Comparison of ENCODE assay signal across 1 cellular context in the genomic region with DNA sequence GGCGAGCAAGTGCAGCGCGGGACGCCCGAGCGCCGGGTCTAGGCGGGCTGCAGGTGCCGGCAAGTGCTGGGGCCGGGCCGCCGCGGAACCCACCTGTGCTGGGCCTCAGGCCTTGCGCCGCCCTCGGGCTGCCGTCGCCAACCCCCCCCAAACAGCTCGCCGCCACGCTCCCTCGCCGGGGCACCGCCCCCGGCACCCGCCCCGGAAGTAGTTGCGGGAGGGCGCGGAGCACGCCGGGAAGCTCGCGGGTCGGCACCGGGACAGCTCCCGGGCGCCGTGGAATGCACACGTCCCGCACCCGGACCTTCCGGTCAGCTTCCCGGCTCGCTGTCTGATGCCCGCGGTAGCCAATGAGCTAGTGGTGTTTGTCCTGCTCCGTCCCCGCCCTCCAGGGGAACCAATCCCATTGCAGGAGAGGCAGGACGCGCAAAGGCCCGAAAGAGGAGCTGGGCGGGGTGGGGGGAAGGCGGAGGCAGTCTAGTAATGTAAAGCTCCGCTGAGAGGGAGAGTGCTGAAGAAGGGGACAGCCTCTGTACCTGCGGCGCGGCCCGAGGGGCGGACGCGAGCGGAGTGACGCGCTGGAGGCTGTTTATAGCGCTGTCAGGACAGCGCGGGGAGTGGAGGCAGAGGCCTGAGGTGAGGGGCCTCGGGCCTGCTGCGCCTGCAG.
TF ChIP-seq lines count a peak whose summit lies in the region.

Gene ANKS3, minus strand, starts transcription at position 209 of the 667 bp plus-strand sequence. CDS start 4,122 bp downstream, outside the sequence.
Gene DNAAF8, plus strand, starts transcription at position 475 of the 667 bp plus-strand sequence. CDS start 1,978 bp downstream, outside the sequence.

TF ChIP-seq in HepG2, 621 proteins besides CTCF, POLR2A, EP300 and RAD21 (continued from another document and continues in another):
- TF ChIP-seq, protein P1, sequence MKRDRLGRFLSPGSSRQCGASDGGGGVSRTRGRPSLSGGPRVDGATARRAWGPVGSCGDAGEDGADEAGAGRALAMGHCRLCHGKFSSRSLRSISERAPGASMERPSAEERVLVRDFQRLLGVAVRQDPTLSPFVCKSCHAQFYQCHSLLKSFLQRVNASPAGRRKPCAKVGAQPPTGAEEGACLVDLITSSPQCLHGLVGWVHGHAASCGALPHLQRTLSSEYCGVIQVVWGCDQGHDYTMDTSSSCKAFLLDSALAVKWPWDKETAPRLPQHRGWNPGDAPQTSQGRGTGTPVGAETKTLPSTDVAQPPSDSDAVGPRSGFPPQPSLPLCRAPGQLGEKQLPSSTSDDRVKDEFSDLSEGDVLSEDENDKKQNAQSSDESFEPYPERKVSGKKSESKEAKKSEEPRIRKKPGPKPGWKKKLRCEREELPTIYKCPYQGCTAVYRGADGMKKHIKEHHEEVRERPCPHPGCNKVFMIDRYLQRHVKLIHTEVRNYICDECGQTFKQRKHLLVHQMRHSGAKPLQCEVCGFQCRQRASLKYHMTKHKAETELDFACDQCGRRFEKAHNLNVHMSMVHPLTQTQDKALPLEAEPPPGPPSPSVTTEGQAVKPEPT (CRISPR knock-in tag; IDR thresholded peaks at IDR 0.05; ENCODE audit: low read depth) = 0 out of 2 replicates have a peak, but pooled peaks have one; percentile 72
- peak; percentile 83 for TF ChIP-seq ZC3H13 (CRISPR knock-in tag; IDR thresholded peaks at IDR 0.05)
- TF ChIP-seq, protein P2, sequence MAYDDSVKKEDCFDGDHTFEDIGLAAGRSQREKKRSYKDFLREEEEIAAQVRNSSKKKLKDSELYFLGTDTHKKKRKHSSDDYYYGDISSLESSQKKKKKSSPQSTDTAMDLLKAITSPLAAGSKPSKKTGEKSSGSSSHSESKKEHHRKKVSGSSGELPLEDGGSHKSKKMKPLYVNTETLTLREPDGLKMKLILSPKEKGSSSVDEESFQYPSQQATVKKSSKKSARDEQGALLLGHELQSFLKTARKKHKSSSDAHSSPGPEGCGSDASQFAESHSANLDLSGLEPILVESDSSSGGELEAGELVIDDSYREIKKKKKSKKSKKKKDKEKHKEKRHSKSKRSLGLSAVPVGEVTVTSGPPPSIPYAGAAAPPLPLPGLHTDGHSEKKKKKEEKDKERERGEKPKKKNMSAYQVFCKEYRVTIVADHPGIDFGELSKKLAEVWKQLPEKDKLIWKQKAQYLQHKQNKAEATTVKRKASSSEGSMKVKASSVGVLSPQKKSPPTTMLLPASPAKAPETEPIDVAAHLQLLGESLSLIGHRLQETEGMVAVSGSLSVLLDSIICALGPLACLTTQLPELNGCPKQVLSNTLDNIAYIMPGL (CRISPR knock-in tag; IDR thresholded peaks at IDR 0.05; ENCODE audit: borderline replicate concordance in 1 of 2, low read depth in 1 of 2) = peak; percentile 51 to 58; a peak in 1 of 4 replicates
- peak; percentile 85; the same call in 1 of the 2 replicates for TF ChIP-seq ZGPAT (CRISPR knock-in tag; IDR thresholded peaks at IDR 0.05)
- peak; percentile 100 for TF ChIP-seq ZNF639 (CRISPR knock-in tag; conservative IDR thresholded peaks at IDR 0.05)
- TF ChIP-seq ZNF460 (CRISPR knock-in tag; IDR thresholded peaks at IDR 0.05; ENCODE audit: borderline replicate concordance) = no peak
- TF ChIP-seq ZNF432 (CRISPR knock-in tag; IDR thresholded peaks at IDR 0.05; ENCODE audit: borderline replicate concordance) = no peak
- TF ChIP-seq, protein P3, sequence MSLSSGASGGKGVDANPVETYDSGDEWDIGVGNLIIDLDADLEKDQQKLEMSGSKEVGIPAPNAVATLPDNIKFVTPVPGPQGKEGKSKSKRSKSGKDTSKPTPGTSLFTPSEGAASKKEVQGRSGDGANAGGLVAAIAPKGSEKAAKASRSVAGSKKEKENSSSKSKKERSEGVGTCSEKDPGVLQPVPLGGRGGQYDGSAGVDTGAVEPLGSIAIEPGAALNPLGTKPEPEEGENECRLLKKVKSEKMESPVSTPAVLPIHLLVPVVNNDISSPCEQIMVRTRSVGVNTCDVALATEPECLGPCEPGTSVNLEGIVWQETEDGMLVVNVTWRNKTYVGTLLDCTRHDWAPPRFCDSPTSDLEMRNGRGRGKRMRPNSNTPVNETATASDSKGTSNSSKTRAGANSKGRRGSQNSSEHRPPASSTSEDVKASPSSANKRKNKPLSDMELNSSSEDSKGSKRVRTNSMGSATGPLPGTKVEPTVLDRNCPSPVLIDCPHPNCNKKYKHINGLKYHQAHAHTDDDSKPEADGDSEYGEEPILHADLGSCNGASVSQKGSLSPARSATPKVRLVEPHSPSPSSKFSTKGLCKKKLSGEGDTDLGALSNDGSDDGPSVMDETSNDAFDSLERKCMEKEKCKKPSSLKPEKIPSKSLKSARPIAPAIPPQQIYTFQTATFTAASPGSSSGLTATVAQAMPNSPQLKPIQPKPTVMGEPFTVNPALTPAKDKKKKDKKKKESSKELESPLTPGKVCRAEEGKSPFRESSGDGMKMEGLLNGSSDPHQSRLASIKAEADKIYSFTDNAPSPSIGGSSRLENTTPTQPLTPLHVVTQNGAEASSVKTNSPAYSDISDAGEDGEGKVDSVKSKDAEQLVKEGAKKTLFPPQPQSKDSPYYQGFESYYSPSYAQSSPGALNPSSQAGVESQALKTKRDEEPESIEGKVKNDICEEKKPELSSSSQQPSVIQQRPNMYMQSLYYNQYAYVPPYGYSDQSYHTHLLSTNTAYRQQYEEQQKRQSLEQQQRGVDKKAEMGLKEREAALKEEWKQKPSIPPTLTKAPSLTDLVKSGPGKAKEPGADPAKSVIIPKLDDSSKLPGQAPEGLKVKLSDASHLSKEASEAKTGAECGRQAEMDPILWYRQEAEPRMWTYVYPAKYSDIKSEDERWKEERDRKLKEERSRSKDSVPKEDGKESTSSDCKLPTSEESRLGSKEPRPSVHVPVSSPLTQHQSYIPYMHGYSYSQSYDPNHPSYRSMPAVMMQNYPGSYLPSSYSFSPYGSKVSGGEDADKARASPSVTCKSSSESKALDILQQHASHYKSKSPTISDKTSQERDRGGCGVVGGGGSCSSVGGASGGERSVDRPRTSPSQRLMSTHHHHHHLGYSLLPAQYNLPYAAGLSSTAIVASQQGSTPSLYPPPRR (CRISPR knock-in tag; IDR thresholded peaks at IDR 0.05; ENCODE audit: borderline replicate concordance) = peak; percentile 58
- peak; percentile 29; the same call in 1 of the 2 replicates for TF ChIP-seq POLR2AphosphoS5 (IDR thresholded peaks at IDR 0.05; ENCODE audit: low read depth, low read length)
- TF ChIP-seq HDAC2 (CRISPR knock-in tag; IDR thresholded peaks at IDR 0.05) = peak; percentile 62; the same call in 1 of the 2 replicates
- TF ChIP-seq PHF5A (CRISPR knock-in tag; IDR thresholded peaks at IDR 0.05; ENCODE audit: low read depth, unreplicated experiment) = peak; percentile 75
- TF ChIP-seq STAG1 (CRISPR knock-in tag; IDR thresholded peaks at IDR 0.05) = peak; percentile 31
- TF ChIP-seq MTF1 (CRISPR knock-in tag; IDR thresholded peaks at IDR 0.05) = peak; percentile 98
- peak; percentile 79 for TF ChIP-seq TARDBP (CRISPR knock-in tag; IDR thresholded peaks at IDR 0.05)
- peak; percentile 18 for TF ChIP-seq TGIF2 (CRISPR knock-in tag; IDR thresholded peaks at IDR 0.05)
- TF ChIP-seq CREM (IDR thresholded peaks at IDR 0.05) = peak; percentile 50
- no peak for TF ChIP-seq CREM (CRISPR knock-in tag; IDR thresholded peaks at IDR 0.05)
- TF ChIP-seq ZSCAN21 (CRISPR knock-in tag; IDR thresholded peaks at IDR 0.05; ENCODE audit: borderline replicate concordance) = peak; percentile 74; the same call in 1 of the 2 replicates
- peak; percentile 88 for TF ChIP-seq E2F1 (CRISPR knock-in tag; IDR thresholded peaks at IDR 0.05)
- peak; percentile 80; the same call in 1 of the 2 replicates for TF ChIP-seq RXRA (CRISPR knock-in tag; IDR thresholded peaks at IDR 0.05)
- 0 out of 2 replicates have a peak, but pooled peaks have one; percentile 60 for TF ChIP-seq ZNF33A (CRISPR knock-in tag; IDR thresholded peaks at IDR 0.05; ENCODE audit: borderline replicate concordance)
- peak; percentile 81 for TF ChIP-seq YY1 (IDR thresholded peaks at IDR 0.05; ENCODE audit: insufficient read depth, insufficient replicate concordance, low read depth, low read length)
- TF ChIP-seq MED1 (CRISPR knock-in tag; IDR thresholded peaks at IDR 0.05) = peak; percentile 75
- TF ChIP-seq NCOR1 (IDR thresholded peaks at IDR 0.05; ENCODE audit: borderline replicate concordance, low read length) = no peak
- peak; percentile 69; the same call in 1 of the 2 replicates for TF ChIP-seq POGZ (CRISPR knock-in tag; IDR thresholded peaks at IDR 0.05)
- TF ChIP-seq, protein P4, sequence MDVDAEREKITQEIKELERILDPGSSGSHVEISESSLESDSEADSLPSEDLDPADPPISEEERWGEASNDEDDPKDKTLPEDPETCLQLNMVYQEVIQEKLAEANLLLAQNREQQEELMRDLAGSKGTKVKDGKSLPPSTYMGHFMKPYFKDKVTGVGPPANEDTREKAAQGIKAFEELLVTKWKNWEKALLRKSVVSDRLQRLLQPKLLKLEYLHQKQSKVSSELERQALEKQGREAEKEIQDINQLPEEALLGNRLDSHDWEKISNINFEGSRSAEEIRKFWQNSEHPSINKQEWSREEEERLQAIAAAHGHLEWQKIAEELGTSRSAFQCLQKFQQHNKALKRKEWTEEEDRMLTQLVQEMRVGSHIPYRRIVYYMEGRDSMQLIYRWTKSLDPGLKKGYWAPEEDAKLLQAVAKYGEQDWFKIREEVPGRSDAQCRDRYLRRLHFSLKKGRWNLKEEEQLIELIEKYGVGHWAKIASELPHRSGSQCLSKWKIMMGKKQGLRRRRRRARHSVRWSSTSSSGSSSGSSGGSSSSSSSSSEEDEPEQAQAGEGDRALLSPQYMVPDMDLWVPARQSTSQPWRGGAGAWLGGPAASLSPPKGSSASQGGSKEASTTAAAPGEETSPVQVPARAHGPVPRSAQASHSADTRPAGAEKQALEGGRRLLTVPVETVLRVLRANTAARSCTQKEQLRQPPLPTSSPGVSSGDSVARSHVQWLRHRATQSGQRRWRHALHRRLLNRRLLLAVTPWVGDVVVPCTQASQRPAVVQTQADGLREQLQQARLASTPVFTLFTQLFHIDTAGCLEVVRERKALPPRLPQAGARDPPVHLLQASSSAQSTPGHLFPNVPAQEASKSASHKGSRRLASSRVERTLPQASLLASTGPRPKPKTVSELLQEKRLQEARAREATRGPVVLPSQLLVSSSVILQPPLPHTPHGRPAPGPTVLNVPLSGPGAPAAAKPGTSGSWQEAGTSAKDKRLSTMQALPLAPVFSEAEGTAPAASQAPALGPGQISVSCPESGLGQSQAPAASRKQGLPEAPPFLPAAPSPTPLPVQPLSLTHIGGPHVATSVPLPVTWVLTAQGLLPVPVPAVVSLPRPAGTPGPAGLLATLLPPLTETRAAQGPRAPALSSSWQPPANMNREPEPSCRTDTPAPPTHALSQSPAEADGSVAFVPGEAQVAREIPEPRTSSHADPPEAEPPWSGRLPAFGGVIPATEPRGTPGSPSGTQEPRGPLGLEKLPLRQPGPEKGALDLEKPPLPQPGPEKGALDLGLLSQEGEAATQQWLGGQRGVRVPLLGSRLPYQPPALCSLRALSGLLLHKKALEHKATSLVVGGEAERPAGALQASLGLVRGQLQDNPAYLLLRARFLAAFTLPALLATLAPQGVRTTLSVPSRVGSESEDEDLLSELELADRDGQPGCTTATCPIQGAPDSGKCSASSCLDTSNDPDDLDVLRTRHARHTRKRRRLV (CRISPR knock-in tag; IDR thresholded peaks at IDR 0.05) = peak; percentile 32; the same call in 1 of the 2 replicates
- TF ChIP-seq ETV6 (CRISPR knock-in tag; conservative IDR thresholded peaks at IDR 0.05) = peak; percentile 80; the same call in 1 of the 2 replicates
- peak; percentile 37; the same call in 1 of the 2 replicates for TF ChIP-seq KLF11 (CRISPR knock-in tag; IDR thresholded peaks at IDR 0.05)
- 0 out of 2 replicates have a peak, but pooled peaks have one; percentile 13 for TF ChIP-seq ZNF274 (CRISPR knock-in tag; IDR thresholded peaks at IDR 0.05)
- no peak for TF ChIP-seq NFIB (CRISPR knock-in tag; IDR thresholded peaks at IDR 0.05; ENCODE audit: borderline replicate concordance)
- TF ChIP-seq, protein P5, sequence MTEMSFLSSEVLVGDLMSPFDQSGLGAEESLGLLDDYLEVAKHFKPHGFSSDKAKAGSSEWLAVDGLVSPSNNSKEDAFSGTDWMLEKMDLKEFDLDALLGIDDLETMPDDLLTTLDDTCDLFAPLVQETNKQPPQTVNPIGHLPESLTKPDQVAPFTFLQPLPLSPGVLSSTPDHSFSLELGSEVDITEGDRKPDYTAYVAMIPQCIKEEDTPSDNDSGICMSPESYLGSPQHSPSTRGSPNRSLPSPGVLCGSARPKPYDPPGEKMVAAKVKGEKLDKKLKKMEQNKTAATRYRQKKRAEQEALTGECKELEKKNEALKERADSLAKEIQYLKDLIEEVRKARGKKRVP (CRISPR knock-in tag; IDR thresholded peaks at IDR 0.05) = peak in 1 of 2 experiments; percentile 52; a peak in 2 of 4 replicates
- TF ChIP-seq ZSCAN9 (CRISPR knock-in tag; IDR thresholded peaks at IDR 0.05; ENCODE audit: borderline replicate concordance) = peak; percentile 68; the same call in 1 of the 2 replicates
